ENCODE assay signal across 1 cellular context in genomic region chr3:37031115-37031682, GRCh38.
TF ChIP-seq lines count a peak whose summit lies in the region.

No MANE protein-coding gene starts in this region.

TF ChIP-seq in IMR-90, 13 proteins besides CTCF, POLR2A, EP300 and RAD21:
- TF ChIP-seq MAZ (IDR thresholded peaks at IDR 0.05; ENCODE audit: borderline replicate concordance, low read depth, low read length): no peak
- no peak for TF ChIP-seq SMC3 (IDR thresholded peaks at IDR 0.05; ENCODE audit: low read depth, low read length)
- TF ChIP-seq CHD1 (IDR thresholded peaks at IDR 0.05; ENCODE audit: low read depth, low read length): no peak
- no peak for TF ChIP-seq RFX5 (IDR thresholded peaks at IDR 0.05; ENCODE audit: low read depth, low read length)
- no peak for TF ChIP-seq ELK1 (IDR thresholded peaks at IDR 0.05; ENCODE audit: borderline replicate concordance, low read depth, low read length)
- TF ChIP-seq RCOR1 (IDR thresholded peaks at IDR 0.05; ENCODE audit: insufficient replicate concordance, low read length): no peak
